ENCODE assay signal across 15 cellular contexts in the genomic region with DNA sequence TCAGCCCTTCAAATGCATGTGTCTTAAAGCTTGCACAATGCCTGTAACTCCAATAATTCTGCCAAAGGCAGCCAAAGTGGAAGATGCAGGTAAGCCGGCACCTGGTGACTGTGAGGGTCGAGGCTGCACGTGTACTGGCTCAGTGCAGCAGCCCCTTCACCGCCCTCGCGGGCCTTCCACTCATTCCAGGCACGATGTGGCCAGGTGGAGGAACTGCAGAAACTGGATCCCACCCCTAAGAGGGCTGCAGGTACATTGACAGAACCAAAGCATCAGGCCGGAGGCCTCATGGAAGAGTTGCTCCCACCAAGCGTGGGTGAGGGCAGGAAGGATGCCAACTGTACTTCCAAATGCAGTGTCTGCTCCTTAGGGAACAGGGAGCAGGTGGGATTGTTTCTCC.
"Had no signal": no experiment of that assay in that cellular context is flagged by ENCODE, and none has a peak within 500 bp of the region (broad histone marks: within the 10 kb centered on the region; RNA-seq: fewer than 3 reads in every experiment).

No MANE protein-coding gene starts in this region.

- H3K27ac Mint-ChIP-seq: activated CD4-positive, alpha-beta T cell treated with anti-CD3 and anti-CD28 coated beads, Interleukin-2, amount 10 ng/mL, durations not matched to agents 24 days and 14 days; activated CD8-positive, alpha-beta T cell treated with anti-CD3 and anti-CD28 coated beads for 36 hours; activated T-cell treated with anti-CD3 and anti-CD28 coated beads, Interleukin-2, amount 50 U/mL, for 24 hours; progenitor cell of endocrine pancreas; stimulated activated memory B cell treated with anti-CD40 and anti-IgM and Interleukin-4, amounts not matched to agents 10 μg/mL and 1 μg/mL and 100 μg/mL, for 72 hours had no signal

- H3K4me3 Mint-ChIP-seq: activated CD4-positive, alpha-beta T cell treated with anti-CD3 and anti-CD28 coated beads, Interleukin-2, amount 10 ng/mL, durations not matched to agents 24 days and 14 days; activated CD8-positive, alpha-beta T cell treated with anti-CD3 and anti-CD28 coated beads for 36 hours; activated T-cell treated with anti-CD3 and anti-CD28 coated beads, Interleukin-2, amount 50 U/mL, for 24 hours; stimulated activated memory B cell treated with anti-CD40 and anti-IgM and Interleukin-4, amounts not matched to agents 10 μg/mL and 1 μg/mL and 100 μg/mL, for 72 hours had no signal

- H3K4me3 ChIP-seq: esophagus muscularis mucosa, smooth muscle cell, thoracic aorta had no signal

- H3K9me3 ChIP-seq: esophagus muscularis mucosa, thoracic aorta had no signal

- H3K27ac ChIP-seq: thoracic aorta had no signal

- ATAC-seq: activated CD8-positive, alpha-beta T cell treated with anti-CD3 and anti-CD28 coated beads for 36 hours; stimulated activated memory B cell treated with anti-CD40 and anti-IgM and Interleukin-4, amounts not matched to agents 10 μg/mL and 1 μg/mL and 100 μg/mL, for 72 hours had no signal

- DNase-seq: activated CD4-positive, alpha-beta T cell treated with anti-CD3 and anti-CD28 coated beads, Interleukin-2, amount 10 ng/mL, durations not matched to agents 24 days and 14 days; activated CD8-positive, alpha-beta T cell treated with anti-CD3 and anti-CD28 coated beads for 36 hours; activated gamma-delta T cell; activated T-cell treated with anti-CD3 and anti-CD28 coated beads, Interleukin-2, amount 50 U/mL, for 24 hours; effector CD8-positive, alpha-beta T cell; midbrain; occipital lobe; stimulated activated CD4-positive, alpha-beta T cell treated with anti-CD3 and anti-CD28 coated beads, Interleukin-4, amount 100 ng/mL, for 24 hours; T1000 had no signal

- H3K9me3 Mint-ChIP-seq: activated CD4-positive, alpha-beta T cell treated with anti-CD3 and anti-CD28 coated beads, Interleukin-2, amount 10 ng/mL, durations not matched to agents 24 days and 14 days; activated naive CD4-positive, alpha-beta T cell treated with anti-CD3 and anti-CD28 coated beads, Interleukin-2, amount 50 U/mL, for 24 hours had no signal

- H3K27me3 ChIP-seq: esophagus muscularis mucosa had no signal

- H3K27me3 Mint-ChIP-seq: activated CD4-positive, alpha-beta T cell treated with anti-CD3 and anti-CD28 coated beads, Interleukin-2, amount 10 ng/mL, durations not matched to agents 24 days and 14 days; activated CD8-positive, alpha-beta T cell treated with anti-CD3 and anti-CD28 coated beads for 36 hours; activated naive CD4-positive, alpha-beta T cell treated with anti-CD3 and anti-CD28 coated beads, Interleukin-2, amount 50 U/mL, for 24 hours; activated T-cell treated with anti-CD3 and anti-CD28 coated beads, Interleukin-2, amount 50 U/mL, for 24 hours; progenitor cell of endocrine pancreas; stimulated activated memory B cell treated with anti-CD40 and anti-IgM and Interleukin-4, amounts not matched to agents 10 μg/mL and 1 μg/mL and 100 μg/mL, for 72 hours had no signal
